15 cellular contexts compared by ENCODE assay signal in the genomic region with DNA sequence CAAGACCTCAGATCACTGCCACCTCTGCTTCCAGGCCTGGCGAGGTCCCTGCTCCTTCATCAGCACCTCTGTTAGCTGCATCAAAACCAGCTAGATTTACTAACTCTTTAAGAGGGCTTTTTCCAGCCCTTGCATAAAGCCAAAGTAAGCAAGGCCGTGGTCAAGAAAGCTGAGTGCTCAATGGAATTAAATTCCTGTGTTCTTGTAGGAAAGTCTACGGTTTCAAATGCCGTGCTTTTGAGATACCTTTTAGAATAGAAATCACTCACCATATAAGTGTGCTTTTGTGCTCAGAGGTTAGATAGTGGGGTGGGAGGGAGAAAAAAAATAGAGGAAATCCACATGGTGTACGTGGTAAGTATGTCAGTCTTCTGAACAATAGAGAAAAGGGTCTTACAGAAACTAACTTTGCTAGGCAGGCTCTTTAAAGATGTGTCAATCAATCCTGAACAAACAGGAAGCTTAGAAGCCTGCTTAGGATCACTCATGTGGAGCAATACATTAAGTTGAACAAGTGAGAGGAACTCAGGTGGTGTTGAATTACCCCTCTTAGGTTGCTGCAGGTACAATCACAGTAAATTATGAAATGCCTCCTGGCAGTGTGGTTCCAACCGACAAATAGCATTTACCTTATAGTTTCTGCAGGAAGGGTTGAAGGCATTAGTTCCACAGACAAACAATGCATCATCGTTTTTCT.
DNase-seq lines count a peak whose midpoint lies in the region; ATAC-seq, FAIRE-seq and TF ChIP-seq lines count a peak whose summit lies in the region.
"Had no signal": no experiment of that assay in that cellular context is flagged by ENCODE, and none has a peak within 500 bp of the region (broad histone marks: within the 10 kb centered on the region; RNA-seq: fewer than 3 reads in every experiment).

No MANE protein-coding gene starts in this region.

- no peak for TF ChIP-seq POLR2A in erythroblast (IDR thresholded peaks at IDR 0.05; ENCODE audit: low read length)

- no peak overlapping the region for H3K4me3 ChIP-seq in left lung
- H3K4me3 ChIP-seq: gastroesophageal sphincter had no signal

- no peaks in the 10 kb centered on the region for H3K9me3 ChIP-seq in left lung
- H3K9me3 ChIP-seq: gastroesophageal sphincter had no signal

- TF ChIP-seq CTCF in left lung (IDR thresholded peaks at IDR 0.05) = no peak

- no peak overlapping the region for H3K27ac ChIP-seq in left lung
- H3K27ac ChIP-seq: gastroesophageal sphincter had no signal

- FAIRE-seq in GM19239 (lab: Jason Lieb, UNC) = no peak
- FAIRE-seq: TTC549 had no signal

- H3K4me1 ChIP-seq in left lung = no peaks in the 10 kb centered on the region
- H3K4me1 ChIP-seq: gastroesophageal sphincter had no signal

- ATAC-seq in left lung = peak; percentile 69
- no peak for ATAC-seq in HG03045 (IDR thresholded peaks at IDR 0.05; ENCODE audit: unreplicated experiment)
- ATAC-seq: gastroesophageal sphincter had no signal

- DNase-seq in DMS53 treated with DMSO at 0.1 percent for 48 hours (lab: John Stamatoyannopoulos, UW; ENCODE audit: unreplicated experiment) (peak; percentile 88), NCI-H1436 treated with DMSO at 0.1 percent for 48 hours (lab: John Stamatoyannopoulos, UW) (peak; percentile 97), NCI-H748 treated with DMSO at 0.1 percent for 48 hours (lab: John Stamatoyannopoulos, UW) (peak; percentile 86), left lung (no peak), GM19239 (ENCODE audit: insufficient read length, low spot score) (no peak), erythroblast (lab: John Stamatoyannopoulos, UW) (no peak), NCI-H1694 treated with DMSO at 0.1 percent for 48 hours (lab: John Stamatoyannopoulos, UW) (no peak)
- DNase-seq: activated CD8-positive, alpha-beta memory T cell treated with anti-CD3 and anti-CD28 coated beads for 24 hours; activated naive CD4-positive, alpha-beta T cell treated with Interleukin-2 at 50 U/mL for 16 hours; islet precursor cell; NCI-H524; SHP77 treated with DMSO at 0.1 percent for 48 hours had no signal

- no peaks in the 10 kb centered on the region for H3K27me3 ChIP-seq in left lung
- H3K27me3 ChIP-seq: gastroesophageal sphincter had no signal

- intact Hi-C loops in left lung (cut with DNase I) = no loop called here

- peaks cover 0 to 8% of the 10 kb centered on the region in 2 donors for H3K36me3 ChIP-seq in left lung

Comparison
In these comparisons a context has a peak if more than half of its experiments do, and no peak if none do; other contexts are left out.
1. DNase-seq: peak in DMS53 treated with DMSO at 0.1 percent for 48 hours (single experiment), NCI-H1436 treated with DMSO at 0.1 percent for 48 hours (single experiment) and NCI-H748 treated with DMSO at 0.1 percent for 48 hours (single experiment); none in left lung (0 of 2), GM19239 (single experiment), erythroblast (0 of 2) and NCI-H1694 treated with DMSO at 0.1 percent for 48 hours (single experiment).